Comparison of ENCODE assay signal across 1 cellular context in the genomic region with DNA sequence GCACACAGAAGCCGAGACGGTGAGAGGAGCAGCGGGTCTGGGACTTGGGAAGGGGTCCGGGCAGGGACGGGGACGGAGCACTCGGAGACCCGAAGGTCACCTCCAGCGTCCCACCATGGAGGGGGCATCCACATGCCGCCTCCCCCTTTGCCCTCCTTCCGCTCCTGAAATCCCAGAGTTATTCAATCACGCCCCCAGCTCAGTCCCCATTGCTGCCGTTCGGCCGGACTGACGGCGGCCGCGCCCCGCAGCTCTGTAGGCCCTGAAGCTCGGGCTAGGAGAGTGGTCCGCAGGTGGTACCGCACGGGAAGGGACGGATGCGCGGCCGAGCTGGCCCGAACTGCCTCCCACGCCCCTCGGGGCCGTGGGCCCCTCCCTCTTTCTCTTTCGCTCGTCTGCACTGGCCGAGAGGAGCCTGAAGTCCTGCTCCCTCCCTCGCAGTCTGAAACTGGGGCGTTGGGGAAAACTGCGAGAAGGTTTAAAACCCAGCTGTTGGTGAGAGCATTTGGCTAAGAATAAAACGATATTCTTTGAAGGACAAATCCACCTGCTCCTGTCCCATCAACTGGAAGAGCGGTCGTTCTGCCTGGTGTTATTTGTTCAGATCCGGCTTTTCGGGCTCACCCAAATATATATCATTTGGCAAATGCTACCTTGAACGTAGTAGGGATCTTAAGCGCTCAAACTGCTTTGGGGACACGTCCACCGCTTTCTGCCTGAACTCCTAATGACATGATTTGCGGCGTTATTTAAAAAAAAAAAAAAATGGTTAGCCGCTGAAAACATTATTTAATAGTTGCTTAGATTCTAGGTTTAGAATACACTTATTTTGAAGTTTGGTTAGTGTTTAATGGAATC.
A peak's percentile ranks its signal among the peaks of the same experiment; 100 is the strongest.
TF ChIP-seq lines count a peak whose summit lies in the region.

No MANE protein-coding gene starts in this region.

TF ChIP-seq in HEK293, 187 proteins besides CTCF, POLR2A, EP300 and RAD21 (continued from another document):
- TF ChIP-seq, protein P1, sequence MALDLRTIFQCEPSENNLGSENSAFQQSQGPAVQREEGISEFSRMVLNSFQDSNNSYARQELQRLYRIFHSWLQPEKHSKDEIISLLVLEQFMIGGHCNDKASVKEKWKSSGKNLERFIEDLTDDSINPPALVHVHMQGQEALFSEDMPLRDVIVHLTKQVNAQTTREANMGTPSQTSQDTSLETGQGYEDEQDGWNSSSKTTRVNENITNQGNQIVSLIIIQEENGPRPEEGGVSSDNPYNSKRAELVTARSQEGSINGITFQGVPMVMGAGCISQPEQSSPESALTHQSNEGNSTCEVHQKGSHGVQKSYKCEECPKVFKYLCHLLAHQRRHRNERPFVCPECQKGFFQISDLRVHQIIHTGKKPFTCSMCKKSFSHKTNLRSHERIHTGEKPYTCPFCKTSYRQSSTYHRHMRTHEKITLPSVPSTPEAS (tag by site-specific recombination; IDR thresholded peaks at IDR 0.05), result no peak
- 0 out of 2 replicates have a peak, but pooled peaks have one; percentile 36 for TF ChIP-seq PATZ1 (tag by site-specific recombination; IDR thresholded peaks at IDR 0.05)
- TF ChIP-seq ZFHX2 (tag by site-specific recombination; conservative IDR thresholded peaks at IDR 0.05), result peak; percentile 19; the same call in 1 of the 2 replicates
- no peak for TF ChIP-seq ZNF529 (tag by site-specific recombination; IDR thresholded peaks at IDR 0.05; ENCODE audit: insufficient replicate concordance)
- TF ChIP-seq ZNF548 (tag by site-specific recombination; IDR thresholded peaks at IDR 0.05), result no peak
- TF ChIP-seq GLIS1 (tag by site-specific recombination; IDR thresholded peaks at IDR 0.05), result peak; percentile 32
- TF ChIP-seq ZNF341 (tag by site-specific recombination; IDR thresholded peaks at IDR 0.05; ENCODE audit: low read depth), result peak; percentile 79
- peak; percentile 87 for TF ChIP-seq GLIS2 (tag by site-specific recombination; IDR thresholded peaks at IDR 0.05)
- TF ChIP-seq EGR2 (tag by site-specific recombination; IDR thresholded peaks at IDR 0.05; ENCODE audit: low read depth), result peak; percentile 22; the same call in 1 of the 2 replicates
- 0 out of 2 replicates have a peak, but pooled peaks have one; percentile 7 for TF ChIP-seq OSR2 (tag by site-specific recombination; IDR thresholded peaks at IDR 0.05)
- peak; percentile 16; the same call in 1 of the 2 replicates for TF ChIP-seq KLF1 (tag by site-specific recombination; IDR thresholded peaks at IDR 0.05)
- no peak for TF ChIP-seq ZBTB21 (tag by site-specific recombination; IDR thresholded peaks at IDR 0.05)
- 0 out of 2 replicates have a peak, but pooled peaks have one; percentile 8 for TF ChIP-seq SP7 (tag by site-specific recombination; IDR thresholded peaks at IDR 0.05)
- peak; percentile 23; the same call in 1 of the 2 replicates for TF ChIP-seq ZBTB17 (tag by site-specific recombination; IDR thresholded peaks at IDR 0.05)
- no peak for TF ChIP-seq ELK4 (IDR thresholded peaks at IDR 0.05; ENCODE audit: borderline replicate concordance, low read depth, low read length)
- TF ChIP-seq ZNF596 (tag by site-specific recombination; IDR thresholded peaks at IDR 0.05), result no peak
- no peak for TF ChIP-seq ZNF302 (tag by site-specific recombination; IDR thresholded peaks at IDR 0.05; ENCODE audit: low read depth)
- TF ChIP-seq SALL2 (tag by site-specific recombination; IDR thresholded peaks at IDR 0.05; ENCODE audit: borderline replicate concordance), result no peak
- no peak for TF ChIP-seq TRIM28 (IDR thresholded peaks at IDR 0.05; ENCODE audit: borderline replicate concordance, low read length)
- TF ChIP-seq OVOL3 (tag by site-specific recombination; IDR thresholded peaks at IDR 0.05), result no peak
- TF ChIP-seq YY1 (tag by site-specific recombination; IDR thresholded peaks at IDR 0.05), result peak; percentile 40; the same call in 1 of the 2 replicates
- TF ChIP-seq ZNF362 (tag by site-specific recombination; IDR thresholded peaks at IDR 0.05), result peak; percentile 66
- TF ChIP-seq ZNF501 (tag by site-specific recombination; IDR thresholded peaks at IDR 0.05), result peak; percentile 56; the same call in 1 of the 2 replicates
- peak; percentile 34; the same call in 1 of the 2 replicates for TF ChIP-seq HIC1 (tag by site-specific recombination; IDR thresholded peaks at IDR 0.05)
- no peak for TF ChIP-seq ZNF174 (tag by site-specific recombination; IDR thresholded peaks at IDR 0.05)
- peak; percentile 25 for TF ChIP-seq SP2 (tag by site-specific recombination; IDR thresholded peaks at IDR 0.05)
- TF ChIP-seq ZIC2 (tag by site-specific recombination; IDR thresholded peaks at IDR 0.05), result no peak
- peak; percentile 18; the same call in 1 of the 2 replicates for TF ChIP-seq ZSCAN30 (tag by site-specific recombination; IDR thresholded peaks at IDR 0.05)
- TF ChIP-seq ZNF580 (tag by site-specific recombination; IDR thresholded peaks at IDR 0.05), result no peak
- peak; percentile 78 for TF ChIP-seq KLF9 (tag by site-specific recombination; IDR thresholded peaks at IDR 0.05; ENCODE audit: low read depth)
- TF ChIP-seq ZBTB20 (tag by site-specific recombination; IDR thresholded peaks at IDR 0.05), result peak; percentile 49
- TF ChIP-seq GLI4 (tag by site-specific recombination; IDR thresholded peaks at IDR 0.05), result peak; percentile 70; the same call in 1 of the 2 replicates
- no peak for TF ChIP-seq ZNF202 (tag by site-specific recombination; IDR thresholded peaks at IDR 0.05; ENCODE audit: borderline replicate concordance)
- TF ChIP-seq, protein P2, sequence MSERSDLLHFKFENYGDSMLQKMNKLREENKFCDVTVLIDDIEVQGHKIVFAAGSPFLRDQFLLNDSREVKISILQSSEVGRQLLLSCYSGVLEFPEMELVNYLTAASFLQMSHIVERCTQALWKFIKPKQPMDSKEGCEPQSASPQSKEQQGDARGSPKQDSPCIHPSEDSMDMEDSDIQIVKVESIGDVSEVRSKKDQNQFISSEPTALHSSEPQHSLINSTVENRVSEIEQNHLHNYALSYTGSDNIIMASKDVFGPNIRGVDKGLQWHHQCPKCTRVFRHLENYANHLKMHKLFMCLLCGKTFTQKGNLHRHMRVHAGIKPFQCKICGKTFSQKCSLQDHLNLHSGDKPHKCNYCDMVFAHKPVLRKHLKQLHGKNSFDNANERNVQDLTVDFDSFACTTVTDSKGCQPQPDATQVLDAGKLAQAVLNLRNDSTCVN (tag by site-specific recombination; optimal IDR thresholded peaks at IDR 0.05), result peak; percentile 58
- 0 out of 2 replicates have a peak, but pooled peaks have one; percentile 15 for TF ChIP-seq ZEB2 (tag by site-specific recombination; IDR thresholded peaks at IDR 0.05)
